In genomic region chr1:210342986-210343780, GRCh38 we compare ENCODE assay signal across 8 cellular contexts. TPM values are rescaled to one million over a fixed set of nuclear protein-coding genes. Genes with fewer than 3 reads are reported as not detected.
A peak's percentile ranks its signal among the peaks of the same experiment; 100 is the strongest.
DNase-seq lines count a peak whose midpoint lies in the region; ATAC-seq and TF ChIP-seq lines count a peak whose summit lies in the region.

No MANE protein-coding gene starts in this region.

- POLR2A ChIA-PET in activated CD8-positive, alpha-beta T cell treated with anti-CD3 and anti-CD28 coated beads, Interleukin-2, amount 10 ng/mL, durations not matched to agents 7 days and 5 days (lab: Charles Lee) = interaction anchor here (3.3 kb wide), 1 partner anchor 31 kb away, joined by 12 read pairs; no protein-coding TSS in a partner anchor
- POLR2A ChIA-PET in activated CD4-positive, alpha-beta T cell treated with anti-CD3 and anti-CD28 coated beads, Interleukin-2, amount 10 ng/mL, durations not matched to agents 7 days and 5 days (lab: Charles Lee) = interaction anchor here (1.0 kb wide), 1 partner anchor 10 kb away, joined by 4 read pairs; no protein-coding TSS in a partner anchor

- DNase-seq in AG10803 (ENCODE audit: low read depth) = no peak
- no peak for DNase-seq in activated CD8-positive, alpha-beta T cell treated with anti-CD3 and anti-CD28 coated beads, Interleukin-2, amount 10 ng/mL, durations not matched to agents 7 days and 5 days
- no peak for DNase-seq in stimulated activated CD4-positive, alpha-beta T cell treated with anti-CD3 and anti-CD28 coated beads, Interleukin-2, amount 100 ng/mL, for 48 hours
- DNase-seq in activated CD4-positive, alpha-beta T cell treated with anti-CD3 and anti-CD28 coated beads, Interleukin-2, amount 10 ng/mL, durations not matched to agents 7 days and 5 days = no peak

- H3K36me3 Mint-ChIP-seq in activated CD8-positive, alpha-beta T cell treated with anti-CD3 and anti-CD28 coated beads, Interleukin-2, amount 10 ng/mL, durations not matched to agents 7 days and 5 days (ENCODE audit: low read depth) = no peaks in the 10 kb centered on the region
- no peaks in the 10 kb centered on the region for H3K36me3 Mint-ChIP-seq in activated CD4-positive, alpha-beta T cell treated with anti-CD3 and anti-CD28 coated beads, Interleukin-2, amount 10 ng/mL, durations not matched to agents 7 days and 5 days (ENCODE audit: low read depth)

- no peaks in the 10 kb centered on the region for H3K27me3 Mint-ChIP-seq in activated CD8-positive, alpha-beta T cell treated with anti-CD3 and anti-CD28 coated beads, Interleukin-2, amount 10 ng/mL, durations not matched to agents 7 days and 5 days (ENCODE audit: low read depth)
- peaks cover under 1% of the 10 kb centered on the region for H3K27me3 Mint-ChIP-seq in activated CD4-positive, alpha-beta T cell treated with anti-CD3 and anti-CD28 coated beads, Interleukin-2, amount 10 ng/mL, durations not matched to agents 7 days and 5 days

- no peaks in the 10 kb centered on the region for H3K36me3 ChIP-seq in endocrine pancreas (ENCODE audit: control insufficient read depth, insufficient read depth, low read length)
- H3K36me3 ChIP-seq in skeletal muscle tissue (ENCODE audit: control insufficient read depth in 3 of 3, insufficient read depth in 3 of 3, low read length in 3 of 3) = no peaks in the 10 kb centered on the region

- ATAC-seq in GM19463 (IDR thresholded peaks at IDR 0.05; ENCODE audit: unreplicated experiment) (peak; percentile 57), HG03469 (IDR thresholded peaks at IDR 0.05; ENCODE audit: unreplicated experiment) (peak; percentile 38)
- ATAC-seq in activated CD8-positive, alpha-beta T cell treated with anti-CD3 and anti-CD28 coated beads, Interleukin-2, amount 10 ng/mL, durations not matched to agents 7 days and 5 days = no peak

- peak overlapping the region; percentile 6 for H3K9ac ChIP-seq in endocrine pancreas (ENCODE audit: control insufficient read depth, insufficient read depth, low read length)
- no peak overlapping the region for H3K9ac ChIP-seq in skeletal muscle tissue (ENCODE audit: low read depth in 1 of 3, low read length in 3 of 3)

- no peak overlapping the region for H3K27ac Mint-ChIP-seq in activated CD8-positive, alpha-beta T cell treated with anti-CD3 and anti-CD28 coated beads, Interleukin-2, amount 10 ng/mL, durations not matched to agents 7 days and 5 days
- no peak overlapping the region for H3K27ac Mint-ChIP-seq in activated CD4-positive, alpha-beta T cell treated with anti-CD3 and anti-CD28 coated beads, Interleukin-2, amount 10 ng/mL, durations not matched to agents 7 days and 5 days

- TF ChIP-seq CTCF in AG10803 (conservative IDR thresholded peaks at IDR 0.05; ENCODE audit: low read length) = no peak

- H3K27ac ChIP-seq in skeletal muscle tissue (ENCODE audit: low read depth, low read length) = no peak overlapping the region

- H3K4me3 ChIP-seq in AG10803 (ENCODE audit: low read length) (peak overlapping the region; percentile 18), endocrine pancreas (ENCODE audit: control insufficient read depth, insufficient read depth, low read length) (peak overlapping the region; percentile 84), skeletal muscle tissue (ENCODE audit: low read length in 3 of 3) (peak overlapping the region in 2 of 3 donors; percentile 33 to 45)

- H3K4me1 ChIP-seq in endocrine pancreas (ENCODE audit: control insufficient read depth, insufficient read depth, low read length) (no peaks in the 10 kb centered on the region), skeletal muscle tissue (ENCODE audit: control insufficient read depth in 3 of 3, insufficient read depth in 3 of 3, low read length in 3 of 3) (peaks cover 0 to 5% (median 0%) of the 10 kb centered on the region in 3 donors)

- CTCF ChIA-PET in activated CD8-positive, alpha-beta T cell treated with anti-CD3 and anti-CD28 coated beads, Interleukin-2, amount 10 ng/mL, durations not matched to agents 7 days and 5 days (lab: Charles Lee) = interaction anchor here (1.0 to 3.4 kb wide), 3 partner anchors 11 to 31 kb away, joined by 3 to 26 read pairs (median 7); partner anchors contain the start of gene HHAT
- CTCF ChIA-PET in activated CD4-positive, alpha-beta T cell treated with anti-CD3 and anti-CD28 coated beads, Interleukin-2, amount 10 ng/mL, durations not matched to agents 7 days and 5 days (lab: Charles Lee) = interaction anchor here (0.6 kb wide), 1 partner anchor 137 kb away, joined by 3 read pairs; no protein-coding TSS in a partner anchor

- no peaks in the 10 kb centered on the region for H3K27me3 ChIP-seq in endocrine pancreas (ENCODE audit: control insufficient read depth, insufficient read depth, low read length)
- H3K27me3 ChIP-seq in skeletal muscle tissue (ENCODE audit: control insufficient read depth in 3 of 3, insufficient read depth in 3 of 3, low read length in 3 of 3) = no peaks in the 10 kb centered on the region

- no peaks in the 10 kb centered on the region for H3K9me3 ChIP-seq in endocrine pancreas (ENCODE audit: control insufficient read depth, low read length)
- H3K9me3 ChIP-seq in skeletal muscle tissue (ENCODE audit: control insufficient read depth in 3 of 3, low read length in 3 of 3) = no peaks in the 10 kb centered on the region

- peaks cover 33% of the 10 kb centered on the region for H3K4me1 Mint-ChIP-seq in activated CD8-positive, alpha-beta T cell treated with anti-CD3 and anti-CD28 coated beads, Interleukin-2, amount 10 ng/mL, durations not matched to agents 7 days and 5 days (ENCODE audit: low read depth)
- peaks cover 33% of the 10 kb centered on the region for H3K4me1 Mint-ChIP-seq in activated CD4-positive, alpha-beta T cell treated with anti-CD3 and anti-CD28 coated beads, Interleukin-2, amount 10 ng/mL, durations not matched to agents 7 days and 5 days

- H3K9me3 Mint-ChIP-seq in activated CD8-positive, alpha-beta T cell treated with anti-CD3 and anti-CD28 coated beads, Interleukin-2, amount 10 ng/mL, durations not matched to agents 7 days and 5 days (ENCODE audit: insufficient read depth) = no peaks in the 10 kb centered on the region
- no peaks in the 10 kb centered on the region for H3K9me3 Mint-ChIP-seq in activated CD4-positive, alpha-beta T cell treated with anti-CD3 and anti-CD28 coated beads, Interleukin-2, amount 10 ng/mL, durations not matched to agents 7 days and 5 days

- H3K4me3 Mint-ChIP-seq in activated CD8-positive, alpha-beta T cell treated with anti-CD3 and anti-CD28 coated beads, Interleukin-2, amount 10 ng/mL, durations not matched to agents 7 days and 5 days = no peak overlapping the region
- H3K4me3 Mint-ChIP-seq in activated CD4-positive, alpha-beta T cell treated with anti-CD3 and anti-CD28 coated beads, Interleukin-2, amount 10 ng/mL, durations not matched to agents 7 days and 5 days = no peak overlapping the region

RNA-seq across cellular contexts. Expression of gene HHAT, which starts 14.5 kb away (rescaled TPM):
- total RNA-seq in skeletal muscle tissue = 4.7 TPM
- under 1 TPM; 0.71 to 0.94 TPM for total RNA-seq in activated CD8-positive, alpha-beta T cell treated with anti-CD3 and anti-CD28 coated beads, Interleukin-2, amount 10 ng/mL, durations not matched to agents 7 days and 5 days
- total RNA-seq in activated CD4-positive, alpha-beta T cell treated with anti-CD3 and anti-CD28 coated beads, Interleukin-2, amount 10 ng/mL, durations not matched to agents 7 days and 5 days = 1 to 10 TPM; 1.3 to 1.5 TPM

Comparison
In these comparisons a context has a peak if more than half of its experiments do, and no peak if none do; other contexts are left out.
1. H3K4me3 ChIP-seq: peak in every context shown above with its lines; median percentile 84 in endocrine pancreas; 39 in skeletal muscle tissue; 18 in AG10803.